In the genomic region with DNA sequence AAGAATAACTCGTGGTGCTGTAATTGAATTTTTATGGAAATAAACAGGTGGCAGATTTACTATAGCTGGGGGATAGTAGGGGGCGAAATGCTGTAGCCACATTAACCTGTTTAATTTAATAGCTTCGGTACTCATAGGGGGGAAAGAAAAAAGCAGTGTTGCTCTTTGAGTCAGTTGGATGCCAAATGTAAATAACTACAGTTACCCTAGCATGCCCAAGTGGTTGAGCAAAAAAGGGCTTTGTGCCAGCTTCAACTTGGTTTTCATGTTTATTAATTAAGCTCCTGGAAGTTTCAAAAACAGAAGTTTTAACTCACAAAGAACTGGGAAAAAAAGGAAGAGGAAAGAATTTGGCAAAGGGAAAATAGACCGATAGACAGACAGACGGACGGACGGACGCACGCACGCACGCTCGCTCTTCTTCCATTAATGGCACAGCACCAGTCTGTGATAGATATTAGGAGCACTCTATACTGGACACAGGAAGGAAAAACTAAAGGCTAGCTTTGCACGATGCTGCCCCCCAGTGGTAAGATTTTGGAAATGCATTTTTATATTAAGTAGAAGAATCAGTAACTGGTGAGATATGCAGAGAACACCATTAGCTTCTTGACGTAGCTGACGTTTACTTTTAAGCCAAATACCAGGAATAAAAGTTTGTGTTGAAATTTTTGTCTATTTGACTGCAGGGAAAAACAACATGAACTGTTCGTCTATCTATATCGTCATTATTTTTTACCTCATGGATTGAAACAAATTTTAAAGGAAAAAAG, we compare ENCODE assay signal across 9 cellular contexts.
DNase-seq lines count a peak whose midpoint lies in the region; ATAC-seq and TF ChIP-seq lines count a peak whose summit lies in the region.
"Had no signal": no experiment of that assay in that cellular context is flagged by ENCODE, and none has a peak within 500 bp of the region (broad histone marks: within the 10 kb centered on the region; RNA-seq: fewer than 3 reads in every experiment).

No MANE protein-coding gene starts in this region.

- H3K4me3 ChIP-seq in Jurkat, Clone E6-1 (ENCODE audit: low read length) = no peak overlapping the region
- no peak overlapping the region for H3K4me3 ChIP-seq in OCI-LY1 (ENCODE audit: low read depth, low read length, poor library complexity, severe bottlenecking)
- peak overlapping the region; percentile 13 to 26 (median 13) for H3K4me3 ChIP-seq in mammary epithelial cell (replicated peaks in 1 of 3; ENCODE audit: insufficient read depth in 1 of 3, low read depth in 2 of 3, low read length in 3 of 3)

- H3K27ac Mint-ChIP-seq in stimulated activated naive B cell treated with anti-CD40 and anti-IgM and Interleukin-4, amounts not matched to agents 10 μg/mL and 1 μg/mL and 100 μg/mL, for 72 hours = no peak overlapping the region
- H3K27ac Mint-ChIP-seq: naive thymus-derived CD8-positive, alpha-beta T cell had no signal

- dilution Hi-C loops in mammary epithelial cell (cut with HindIII; ENCODE audit: low sequenced_read_pairs) = no loop called here

- H3K4me3 Mint-ChIP-seq in stimulated activated naive B cell treated with anti-CD40 and anti-IgM and Interleukin-4, amounts not matched to agents 10 μg/mL and 1 μg/mL and 100 μg/mL, for 72 hours = no peak overlapping the region
- H3K4me3 Mint-ChIP-seq: naive thymus-derived CD8-positive, alpha-beta T cell had no signal

- H3K9ac ChIP-seq in OCI-LY1 (ENCODE audit: low read length) (no peak overlapping the region), mammary epithelial cell (ENCODE audit: insufficient read depth, low read length) (peak overlapping the region; percentile 2)

- BruUV-seq in mammary epithelial cell (replicated peaks; lab: Mats Ljungman, UMichigan) = no TSS peak

- no peaks in the 10 kb centered on the region for H3K36me3 Mint-ChIP-seq in stimulated activated naive B cell treated with anti-CD40 and anti-IgM and Interleukin-4, amounts not matched to agents 10 μg/mL and 1 μg/mL and 100 μg/mL, for 72 hours
- H3K36me3 Mint-ChIP-seq: naive thymus-derived CD8-positive, alpha-beta T cell had no signal

- in situ Hi-C loops in mammary epithelial cell (cut with MboI; ENCODE audit: low sequenced_read_pairs in 2 of 2) = loop anchor here in 1 of 2 donors (25.0 kb wide), 1 partner anchor 278 kb away; no protein-coding TSS in a partner anchor

- H3K27me3 ChIP-seq in OCI-LY1 (ENCODE audit: insufficient read depth, low read length) (no peaks in the 10 kb centered on the region), mammary epithelial cell (ENCODE audit: insufficient read depth, low read length) (no peaks in the 10 kb centered on the region)

- intact Hi-C loops in mammary epithelial cell (cut with micrococcal nuclease) = loop anchor here (1.0 to 10.0 kb wide), 9 partner anchors 55 to 782 kb away; no protein-coding TSS in a partner anchor

- H4K20me1 ChIP-seq in OCI-LY1 (ENCODE audit: insufficient read depth, low read length) (no peaks in the 10 kb centered on the region), mammary epithelial cell (ENCODE audit: insufficient read depth, low read length) (no peaks in the 10 kb centered on the region)

- DNase-seq in stimulated activated CD4-positive, alpha-beta T cell treated with anti-CD3 and anti-CD28 coated beads, Interleukin-12 subunit alpha, Interleukin-12 subunit beta, amount 100 ng/mL, for 4 hours = peak; percentile 2
- DNase-seq in stimulated activated CD4-positive, alpha-beta T cell treated with anti-CD3 and anti-CD28 coated beads, Interleukin-4, amount 100 ng/mL, for 1 hour = no peak
- peak; percentile 24 for DNase-seq in Jurkat, Clone E6-1 (ENCODE audit: low read depth, low spot score)
- DNase-seq in mammary epithelial cell (peak; percentile 75), kidney tubule cell (ENCODE audit: low spot score) (peak; percentile 83)
- no peak for DNase-seq in stimulated activated naive B cell treated with anti-CD40 and anti-IgM and Interleukin-4, amounts not matched to agents 10 μg/mL and 1 μg/mL and 100 μg/mL, for 72 hours

- H3K9me3 ChIP-seq in OCI-LY1 (ENCODE audit: low read length) (no peaks in the 10 kb centered on the region), mammary epithelial cell (replicated peaks; ENCODE audit: insufficient read depth, low read length) (no peaks in the 10 kb centered on the region)

- H3K4me2 ChIP-seq in OCI-LY1 (ENCODE audit: low read length) (no peak overlapping the region), mammary epithelial cell (ENCODE audit: insufficient read depth, low read depth, low read length) (peak overlapping the region; percentile 74)

- H3K4me1 Mint-ChIP-seq in stimulated activated naive B cell treated with anti-CD40 and anti-IgM and Interleukin-4, amounts not matched to agents 10 μg/mL and 1 μg/mL and 100 μg/mL, for 72 hours = no peaks in the 10 kb centered on the region
- H3K4me1 Mint-ChIP-seq: naive thymus-derived CD8-positive, alpha-beta T cell had no signal

- H3K36me3 ChIP-seq in OCI-LY1 (ENCODE audit: insufficient read depth, low read length) = no peaks in the 10 kb centered on the region
- no peaks in the 10 kb centered on the region for H3K36me3 ChIP-seq in mammary epithelial cell (ENCODE audit: insufficient read depth, low read length)

- H3K9me3 Mint-ChIP-seq in stimulated activated naive B cell treated with anti-CD40 and anti-IgM and Interleukin-4, amounts not matched to agents 10 μg/mL and 1 μg/mL and 100 μg/mL, for 72 hours = peaks cover 0 to 2% of the 10 kb centered on the region in 2 donors
- H3K9me3 Mint-ChIP-seq: naive thymus-derived CD8-positive, alpha-beta T cell had no signal

- H3K27ac ChIP-seq in OCI-LY1 (ENCODE audit: low read depth, low read length, poor library complexity, severe bottlenecking) (no peak overlapping the region), mammary epithelial cell (ENCODE audit: insufficient read depth, low read depth, low read length) (no peak overlapping the region)

- H2AFZ ChIP-seq in OCI-LY1 (ENCODE audit: low read length) (no peak overlapping the region), mammary epithelial cell (ENCODE audit: low read depth, low read length) (peak overlapping the region; percentile 71)

- no peaks in the 10 kb centered on the region for H3K9me2 ChIP-seq in OCI-LY1 (ENCODE audit: low read depth, low read length)

- CTCF ChIA-PET in mammary epithelial cell (lab: Charles Lee; ENCODE audit: low non-redundant PET) = interaction anchor here (0.5 to 1.1 kb wide), 8 partner anchors 45 to 966 kb away, joined by 3 to 9 read pairs (median 4); no protein-coding TSS in a partner anchor

- peaks cover 13 to 16% of the 10 kb centered on the region in 2 donors for H3K27me3 Mint-ChIP-seq in stimulated activated naive B cell treated with anti-CD40 and anti-IgM and Interleukin-4, amounts not matched to agents 10 μg/mL and 1 μg/mL and 100 μg/mL, for 72 hours

- 15% methylated on average over 16 of the region's 17 CpGs for WGBS in mammary epithelial cell (ENCODE audit: low coverage, missing lambda C conversion rate)

- H3K4me1 ChIP-seq in OCI-LY1 (ENCODE audit: insufficient read depth, low read length, severe bottlenecking) (no peaks in the 10 kb centered on the region), mammary epithelial cell (ENCODE audit: insufficient read depth, low read length) (peaks cover 5% of the 10 kb centered on the region)

- TF ChIP-seq CTCF in OCI-LY1 (IDR thresholded peaks at IDR 0.05; ENCODE audit: low read length) = peak; percentile 71
- TF ChIP-seq CTCF in mammary epithelial cell (conservative IDR thresholded peaks at IDR 0.05 in 1 of 2, IDR thresholded peaks at IDR 0.05 in 1 of 2; ENCODE audit: extremely low read depth in 1 of 2, insufficient read depth in 1 of 2, low read depth in 1 of 2, low read length in 2 of 2) = peak; percentile 67 to 71

- no peaks in the 10 kb centered on the region for H3F3A ChIP-seq in OCI-LY1 (ENCODE audit: insufficient read depth, low read length)

- peak; percentile 67 for ATAC-seq in GM21825 (IDR thresholded peaks at IDR 0.05; ENCODE audit: unreplicated experiment)
- ATAC-seq in stimulated activated naive B cell treated with anti-CD40 and anti-IgM and Interleukin-4, amounts not matched to agents 10 μg/mL and 1 μg/mL and 100 μg/mL, for 72 hours (replicated peaks) = peak; percentile 65 to 80
- ATAC-seq: naive thymus-derived CD8-positive, alpha-beta T cell had no signal

- H3K79me2 ChIP-seq in OCI-LY1 (ENCODE audit: insufficient read depth, low read length) = no peaks in the 10 kb centered on the region
- no peaks in the 10 kb centered on the region for H3K79me2 ChIP-seq in mammary epithelial cell (ENCODE audit: insufficient read depth, low read length)

Comparison
In these comparisons a context has a peak if more than half of its experiments do, and no peak if none do; other contexts are left out.
1. DNase-seq: peak in stimulated activated CD4-positive, alpha-beta T cell treated with anti-CD3 and anti-CD28 coated beads, Interleukin-12 subunit alpha, Interleukin-12 subunit beta, amount 100 ng/mL, for 4 hours (single experiment), Jurkat, Clone E6-1 (single experiment), mammary epithelial cell (single experiment) and kidney tubule cell (single experiment); none in stimulated activated CD4-positive, alpha-beta T cell treated with anti-CD3 and anti-CD28 coated beads, Interleukin-4, amount 100 ng/mL, for 1 hour (single experiment) and stimulated activated naive B cell treated with anti-CD40 and anti-IgM and Interleukin-4, amounts not matched to agents 10 μg/mL and 1 μg/mL and 100 μg/mL, for 72 hours (single experiment).
2. H3K4me3 ChIP-seq: peak in mammary epithelial cell (3 of 3); none in Jurkat, Clone E6-1 (single experiment) and OCI-LY1 (single experiment).